ENCODE assay signal across 10 cellular contexts in the genomic region with DNA sequence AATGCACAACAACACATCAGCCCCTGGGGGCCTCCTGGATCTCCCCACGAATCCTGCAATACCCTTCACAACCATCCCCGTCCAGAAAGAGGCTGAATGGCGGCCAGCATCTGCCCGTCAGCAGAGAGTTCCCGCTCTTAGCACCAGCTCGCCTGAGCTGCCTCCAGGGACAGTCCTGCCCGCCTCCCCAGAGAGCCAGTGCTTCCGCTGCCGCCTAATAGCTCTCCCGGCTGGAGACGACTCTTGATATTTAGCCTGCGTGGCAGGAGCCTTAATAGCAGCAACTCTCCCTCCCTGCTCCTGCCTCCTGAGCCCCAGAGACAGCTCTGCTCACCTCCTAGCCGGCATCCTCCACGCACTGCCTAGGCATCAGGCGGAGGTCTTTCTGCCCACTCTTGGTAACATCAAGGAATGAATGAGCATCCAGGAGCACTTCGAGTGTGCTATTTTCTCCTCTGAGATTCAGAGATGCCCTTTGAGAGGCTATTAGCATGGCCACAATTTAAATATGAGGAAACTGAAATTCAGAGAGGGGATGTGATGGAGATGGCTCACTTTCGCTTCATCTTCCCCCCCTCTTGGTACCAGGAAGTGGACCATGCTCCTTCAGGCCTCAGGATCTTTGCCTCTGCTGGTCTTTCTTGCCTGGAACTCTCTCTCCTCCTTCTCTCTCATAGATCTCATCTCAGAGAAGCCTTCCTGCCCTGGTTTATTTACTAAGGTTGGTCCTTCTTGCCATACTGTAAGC.
DNase-seq lines count a peak whose midpoint lies in the region; ATAC-seq and TF ChIP-seq lines count a peak whose summit lies in the region.
"Had no signal": no experiment of that assay in that cellular context is flagged by ENCODE, and none has a peak within 500 bp of the region (broad histone marks: within the 10 kb centered on the region; RNA-seq: fewer than 3 reads in every experiment).

No MANE protein-coding gene starts in this region.

- peaks cover 9% of the 10 kb centered on the region for H3K36me3 Mint-ChIP-seq in activated CD4-positive, alpha-beta T cell treated with anti-CD3 and anti-CD28 coated beads, Interleukin-2, amount 10 ng/mL, durations not matched to agents 7 days and 5 days (ENCODE audit: low read depth)
- peaks cover 16 to 21% of the 10 kb centered on the region in 2 donors for H3K36me3 Mint-ChIP-seq in stimulated activated naive B cell treated with anti-CD40 and anti-IgM and Interleukin-4, amounts not matched to agents 10 μg/mL and 1 μg/mL and 100 μg/mL, for 72 hours

- H3K4me2 ChIP-seq in MM.1S (ENCODE audit: low read depth, low read length), result no peak overlapping the region

- no peak overlapping the region for H2AFZ ChIP-seq in MM.1S (ENCODE audit: low read length)

- peak overlapping the region in 1 of 2 donors; percentile 66 for H3K27ac ChIP-seq in coronary artery
- no peak overlapping the region for H3K27ac ChIP-seq in MM.1S (ENCODE audit: low read length)

- H3K9me2 ChIP-seq in MM.1S (replicated peaks; ENCODE audit: insufficient read depth, low read length), result no peaks in the 10 kb centered on the region

- H3K4me1 ChIP-seq in MM.1S (ENCODE audit: low read length), result peaks cover 19% of the 10 kb centered on the region

- peaks cover 26% of the 10 kb centered on the region for H3K79me2 ChIP-seq in MM.1S (ENCODE audit: low read length)

- H3K9me3 ChIP-seq in MM.1S (replicated peaks; ENCODE audit: insufficient read depth, low read length), result no peaks in the 10 kb centered on the region

- H3K27me3 ChIP-seq in MM.1S (replicated peaks; ENCODE audit: insufficient read depth, low read length), result no peaks in the 10 kb centered on the region

- H3K4me3 ChIP-seq in coronary artery (peak overlapping the region; percentile 28), MM.1S (ENCODE audit: low read length) (no peak overlapping the region)

- peaks cover 50% of the 10 kb centered on the region for H3K4me1 Mint-ChIP-seq in activated CD4-positive, alpha-beta T cell treated with anti-CD3 and anti-CD28 coated beads, Interleukin-2, amount 10 ng/mL, durations not matched to agents 7 days and 5 days
- peaks cover 53 to 74% of the 10 kb centered on the region in 2 donors for H3K4me1 Mint-ChIP-seq in stimulated activated naive B cell treated with anti-CD40 and anti-IgM and Interleukin-4, amounts not matched to agents 10 μg/mL and 1 μg/mL and 100 μg/mL, for 72 hours

- POLR2A ChIA-PET in activated CD4-positive, alpha-beta T cell treated with anti-CD3 and anti-CD28 coated beads, Interleukin-2, amount 10 ng/mL, durations not matched to agents 7 days and 5 days (lab: Charles Lee), result no interaction called here

- peak overlapping the region; percentile 35 for H3K4me3 Mint-ChIP-seq in activated CD4-positive, alpha-beta T cell treated with anti-CD3 and anti-CD28 coated beads, Interleukin-2, amount 10 ng/mL, durations not matched to agents 7 days and 5 days
- peak overlapping the region; percentile 73 to 83 for H3K4me3 Mint-ChIP-seq in stimulated activated naive B cell treated with anti-CD40 and anti-IgM and Interleukin-4, amounts not matched to agents 10 μg/mL and 1 μg/mL and 100 μg/mL, for 72 hours

- TF ChIP-seq CTCF in coronary artery (IDR thresholded peaks at IDR 0.05) (no peak), MM.1S (IDR thresholded peaks at IDR 0.05; ENCODE audit: low read length) (no peak)

- DNase-seq in activated CD4-positive, alpha-beta T cell treated with anti-CD3 and anti-CD28 coated beads, Interleukin-2, amount 10 ng/mL, durations not matched to agents 7 days and 5 days, result no peak
- DNase-seq in activated CD4-positive, alpha-beta T cell treated with anti-CD3 and anti-CD28 coated beads for 1 hour, result no peak
- DNase-seq in NCI-H2171 (lab: John Stamatoyannopoulos, UW) (peak; percentile 91), coronary artery (ENCODE audit: low spot score) (no peak), MM.1S (no peak), AG08396 (ENCODE audit: low spot score) (no peak)
- DNase-seq in stimulated activated naive B cell treated with anti-CD40 and anti-IgM and Interleukin-4, amounts not matched to agents 10 μg/mL and 1 μg/mL and 100 μg/mL, for 72 hours, result peak; percentile 33
- DNase-seq in stimulated activated naive CD4-positive, alpha-beta T cell (lab: John Stamatoyannopoulos, UW), result no peak
- DNase-seq: COR-L47, NCI-H1048 had no signal

- no peak overlapping the region for H3K9ac ChIP-seq in MM.1S (ENCODE audit: low read length)

- peak; percentile 43 to 46 for ATAC-seq in stimulated activated naive B cell treated with anti-CD40 and anti-IgM and Interleukin-4, amounts not matched to agents 10 μg/mL and 1 μg/mL and 100 μg/mL, for 72 hours (replicated peaks)

- H3K27ac Mint-ChIP-seq in activated CD4-positive, alpha-beta T cell treated with anti-CD3 and anti-CD28 coated beads, Interleukin-2, amount 10 ng/mL, durations not matched to agents 7 days and 5 days, result peak overlapping the region; percentile 94
- H3K27ac Mint-ChIP-seq in stimulated activated naive B cell treated with anti-CD40 and anti-IgM and Interleukin-4, amounts not matched to agents 10 μg/mL and 1 μg/mL and 100 μg/mL, for 72 hours, result peak overlapping the region; percentile 93

- H3F3A ChIP-seq in MM.1S (ENCODE audit: insufficient read depth, low read length), result no peaks in the 10 kb centered on the region; the same call in 1 of the 2 replicates

- CTCF ChIA-PET in activated CD4-positive, alpha-beta T cell treated with anti-CD3 and anti-CD28 coated beads, Interleukin-2, amount 10 ng/mL, durations not matched to agents 7 days and 5 days (lab: Charles Lee), result interaction anchor here (0.9 kb wide), 1 partner anchor 15 kb away, joined by 3 read pairs; no protein-coding TSS in a partner anchor

- H4K20me1 ChIP-seq in MM.1S (ENCODE audit: insufficient read depth, low read length), result no peaks in the 10 kb centered on the region

- H3K36me3 ChIP-seq in MM.1S (replicated peaks; ENCODE audit: insufficient read depth, low read length), result no peaks in the 10 kb centered on the region

- no peaks in the 10 kb centered on the region for H3K27me3 Mint-ChIP-seq in activated CD4-positive, alpha-beta T cell treated with anti-CD3 and anti-CD28 coated beads, Interleukin-2, amount 10 ng/mL, durations not matched to agents 7 days and 5 days
- H3K27me3 Mint-ChIP-seq in stimulated activated naive B cell treated with anti-CD40 and anti-IgM and Interleukin-4, amounts not matched to agents 10 μg/mL and 1 μg/mL and 100 μg/mL, for 72 hours, result no peaks in the 10 kb centered on the region

- no peaks in the 10 kb centered on the region for H3K9me3 Mint-ChIP-seq in activated CD4-positive, alpha-beta T cell treated with anti-CD3 and anti-CD28 coated beads, Interleukin-2, amount 10 ng/mL, durations not matched to agents 7 days and 5 days
- H3K9me3 Mint-ChIP-seq in stimulated activated naive B cell treated with anti-CD40 and anti-IgM and Interleukin-4, amounts not matched to agents 10 μg/mL and 1 μg/mL and 100 μg/mL, for 72 hours, result peaks cover 0 to 2% of the 10 kb centered on the region in 2 donors

Comparison
In these comparisons a context has a peak if more than half of its experiments do, and no peak if none do; other contexts are left out.
1. DNase-seq: peak in NCI-H2171 (single experiment) and stimulated activated naive B cell treated with anti-CD40 and anti-IgM and Interleukin-4, amounts not matched to agents 10 μg/mL and 1 μg/mL and 100 μg/mL, for 72 hours (single experiment); none in activated CD4-positive, alpha-beta T cell treated with anti-CD3 and anti-CD28 coated beads, Interleukin-2, amount 10 ng/mL, durations not matched to agents 7 days and 5 days (single experiment), activated CD4-positive, alpha-beta T cell treated with anti-CD3 and anti-CD28 coated beads for 1 hour (single experiment), coronary artery (single experiment), stimulated activated naive CD4-positive, alpha-beta T cell (0 of 6), MM.1S (single experiment) and AG08396 (single experiment).